In genomic region chr9:113558632-113559502, GRCh38 we compare ENCODE assay signal across 10 cellular contexts.
DNase-seq lines count a peak whose midpoint lies in the region; ATAC-seq and TF ChIP-seq lines count a peak whose summit lies in the region.
"Had no signal": no experiment of that assay in that cellular context is flagged by ENCODE, and none has a peak within 500 bp of the region (broad histone marks: within the 10 kb centered on the region; RNA-seq: fewer than 3 reads in every experiment).

No MANE protein-coding gene starts in this region.

- no peaks in the 10 kb centered on the region for H3K36me3 ChIP-seq in colonic mucosa
- no peaks in the 10 kb centered on the region for H3K36me3 ChIP-seq in suprapubic skin

- peaks cover 4% of the 10 kb centered on the region for H3K4me1 ChIP-seq in colonic mucosa
- H3K4me1 ChIP-seq in suprapubic skin: peaks cover 24% of the 10 kb centered on the region
- H3K4me1 ChIP-seq in foreskin keratinocyte: no peaks in the 10 kb centered on the region

- H3K27me3 ChIP-seq in colonic mucosa: no peaks in the 10 kb centered on the region
- H3K27me3 ChIP-seq in suprapubic skin: no peaks in the 10 kb centered on the region
- H3K27me3 ChIP-seq in foreskin keratinocyte: no peaks in the 10 kb centered on the region

- TF ChIP-seq CTCF in colonic mucosa (IDR thresholded peaks at IDR 0.05) (no peak), suprapubic skin (IDR thresholded peaks at IDR 0.05) (no peak), foreskin keratinocyte (conservative IDR thresholded peaks at IDR 0.05) (no peak)

- H3K27ac ChIP-seq in colonic mucosa (peak overlapping the region; percentile 44), suprapubic skin (no peak overlapping the region), foreskin keratinocyte (no peak overlapping the region)

- ATAC-seq in left lobe of liver: peak; percentile 96
- no peak for ATAC-seq in HG03139 (IDR thresholded peaks at IDR 0.05; ENCODE audit: unreplicated experiment)
- ATAC-seq in foreskin keratinocyte: no peak

- peak overlapping the region in 1 of 2 donors; percentile 9 for H3K9ac ChIP-seq in colonic mucosa (ENCODE audit: low read depth in 2 of 2, low read length in 2 of 2)

- TF ChIP-seq EP300 in suprapubic skin (IDR thresholded peaks at IDR 0.05): no peak

- TF ChIP-seq POLR2A in suprapubic skin (IDR thresholded peaks at IDR 0.05): no peak

- DNase-seq in NCI-H2196 (lab: John Stamatoyannopoulos, UW; ENCODE audit: unreplicated experiment) (peak; percentile 74), colonic mucosa (peak; percentile 47), left lobe of liver (ENCODE audit: low spot score) (peak; percentile 91), suprapubic skin (ENCODE audit: low spot score in 2 of 2) (peak; percentile 70 to 79), foreskin keratinocyte (no peak), HT-29 (ENCODE audit: low spot score) (no peak)
- DNase-seq in stimulated activated naive CD4-positive, alpha-beta T cell treated with Interleukin-2 at 50 U/mL for 16 hours (lab: John Stamatoyannopoulos, UW): no peak
- DNase-seq: activated CD8-positive, alpha-beta memory T cell treated with anti-CD3 and anti-CD28 coated beads, Interleukin-2, amount 50 U/mL, for 4 hours; NCI-H748 treated with DMSO at 0.1 percent for 48 hours had no signal

- H3K4me3 ChIP-seq in colonic mucosa (no peak overlapping the region), suprapubic skin (no peak overlapping the region)

- WGBS in suprapubic skin: 49% methylated on average over 5 of the region's 7 CpGs

- intact Hi-C loops in colonic mucosa (cut with DNase I): no loop called here

- H3K9me3 ChIP-seq in colonic mucosa: no peaks in the 10 kb centered on the region
- no peaks in the 10 kb centered on the region for H3K9me3 ChIP-seq in suprapubic skin

Comparison
In these comparisons a context has a peak if more than half of its experiments do, and no peak if none do; other contexts are left out.
1. DNase-seq: peak in NCI-H2196 (single experiment), colonic mucosa (single experiment), left lobe of liver (single experiment) and suprapubic skin (2 of 2); none in stimulated activated naive CD4-positive, alpha-beta T cell treated with Interleukin-2 at 50 U/mL for 16 hours (single experiment), foreskin keratinocyte (0 of 2) and HT-29 (single experiment).